Comparison of ENCODE assay signal across 15 cellular contexts in genomic region chr1:108070662-108071061, GRCh38.
A peak's percentile ranks its signal among the peaks of the same experiment; 100 is the strongest.
DNase-seq lines count a peak whose midpoint lies in the region; ATAC-seq, FAIRE-seq and TF ChIP-seq lines count a peak whose summit lies in the region.
"Had no signal": no experiment of that assay in that cellular context is flagged by ENCODE, and none has a peak within 500 bp of the region (broad histone marks: within the 10 kb centered on the region; RNA-seq: fewer than 3 reads in every experiment).

No MANE protein-coding gene starts in this region.

- peak overlapping the region; percentile 90 for H3K27ac Mint-ChIP-seq in dendritic cell treated with granulocyte-macrophage colony-stimulating factor and Interleukin-4, amounts not matched to agents 40 ng/mL and 50 ng/mL, for 4 days
- H3K27ac Mint-ChIP-seq: CD8-positive, alpha-beta T cell; HFFc6 had no signal

- no peaks in the 10 kb centered on the region for H3K79me2 ChIP-seq in HepG2 (ENCODE audit: insufficient read depth, low read length)

- H3K4me3 Mint-ChIP-seq in dendritic cell treated with granulocyte-macrophage colony-stimulating factor and Interleukin-4, amounts not matched to agents 40 ng/mL and 50 ng/mL, for 4 days, result no peak overlapping the region
- H3K4me3 Mint-ChIP-seq: CD8-positive, alpha-beta T cell; HFFc6 had no signal

- H3K4me3 ChIP-seq in liver (ENCODE audit: low read depth in 1 of 3, low read length in 3 of 3) (no peak overlapping the region), HepG2 (replicated peaks in 1 of 3; ENCODE audit: insufficient read depth in 1 of 3, low read depth in 2 of 3, low read length in 3 of 3) (no peak overlapping the region), spleen (no peak overlapping the region)
- H3K4me3 ChIP-seq: A549 had no signal

- TF ChIP-seq EP300 in HepG2 (IDR thresholded peaks at IDR 0.05; ENCODE audit: low read depth in 2 of 2, low read length in 2 of 2) (no peak), HepG2 (CRISPR knock-in tag; IDR thresholded peaks at IDR 0.05; ENCODE audit: borderline replicate concordance) (no peak)

- no peaks in the 10 kb centered on the region for H4K20me1 ChIP-seq in HepG2 (ENCODE audit: insufficient read depth, low read length)

- intact Hi-C loops in HepG2 (cut with micrococcal nuclease; ENCODE audit: unreplicated experiment), result no loop called here
- intact Hi-C loops in dendritic cell treated with granulocyte-macrophage colony-stimulating factor and Interleukin-4, amounts not matched to agents 40 ng/mL and 50 ng/mL, for 4 days (cut with micrococcal nuclease), result no loop called here
- intact Hi-C loops in posterior cingulate gyrus (cut with DNase I), result no loop called here
- intact Hi-C loops in spleen (cut with DNase I; ENCODE audit: low total_unique reads), result no loop called here

- no peaks in the 10 kb centered on the region for H3K9me3 ChIP-seq in liver (ENCODE audit: control insufficient read depth in 4 of 4, low read length in 3 of 4)
- no peaks in the 10 kb centered on the region for H3K9me3 ChIP-seq in HepG2 (ENCODE audit: low read length)
- no peaks in the 10 kb centered on the region for H3K9me3 ChIP-seq in spleen
- H3K9me3 ChIP-seq: A549, BE2C, Caco-2 had no signal

- H3K4me1 Mint-ChIP-seq in dendritic cell treated with granulocyte-macrophage colony-stimulating factor and Interleukin-4, amounts not matched to agents 40 ng/mL and 50 ng/mL, for 4 days (ENCODE audit: low read depth), result peaks cover 57% of the 10 kb centered on the region

- in situ Hi-C loops in HepG2 (cut with HindIII; ENCODE audit: extremely low pct_ligation_motif_present, low pct_unique_long_range_greater_than_20kb), result no loop called here

- no peak overlapping the region for H2AFZ ChIP-seq in HepG2 (ENCODE audit: low read length)

- FAIRE-seq in HepG2 (lab: Jason Lieb, UNC), result no peak
- FAIRE-seq: A549 had no signal

- no peak overlapping the region for H3K9ac ChIP-seq in liver (ENCODE audit: low read depth in 1 of 2, low read length in 2 of 2)
- H3K9ac ChIP-seq in HepG2 (ENCODE audit: insufficient read depth, low read depth, low read length), result no peak overlapping the region

- TF ChIP-seq POLR2A in HepG2 (IDR thresholded peaks at IDR 0.05; ENCODE audit: insufficient read depth in 1 of 2, low read depth in 2 of 2, low read length in 2 of 2) (no peak), spleen (IDR thresholded peaks at IDR 0.05) (no peak)

- H3K36me3 ChIP-seq in liver (ENCODE audit: control insufficient read depth in 4 of 4, insufficient read depth in 3 of 4, low read depth in 1 of 4, low read length in 3 of 4) (no peaks in the 10 kb centered on the region), HepG2 (replicated peaks in 1 of 2; ENCODE audit: control insufficient read depth in 1 of 2, insufficient read depth in 2 of 2, low read length in 2 of 2) (no peaks in the 10 kb centered on the region), spleen (no peaks in the 10 kb centered on the region)
- H3K36me3 ChIP-seq: BE2C had no signal

- H3K27me3 ChIP-seq in liver (ENCODE audit: control insufficient read depth in 4 of 4, insufficient read depth in 4 of 4, low read length in 3 of 4) (no peaks in the 10 kb centered on the region), HepG2 (ENCODE audit: control insufficient read depth in 1 of 2, insufficient read depth in 2 of 2, low read length in 2 of 2) (no peaks in the 10 kb centered on the region), spleen (replicated peaks in 1 of 7) (no peaks in the 10 kb centered on the region)
- H3K27me3 ChIP-seq: BE2C had no signal

- no peaks in the 10 kb centered on the region for H3K27me3 Mint-ChIP-seq in dendritic cell treated with granulocyte-macrophage colony-stimulating factor and Interleukin-4, amounts not matched to agents 40 ng/mL and 50 ng/mL, for 4 days

- no TSS peak for BruUV-seq in HepG2 (replicated peaks; lab: Mats Ljungman, UMichigan)

- no peak for DNase-seq in HepG2 (ENCODE audit: low spot score)
- peak; percentile 43 for DNase-seq in NCI-H1105 treated with DMSO at 0.1 percent for 48 hours (lab: John Stamatoyannopoulos, UW)
- DNase-seq in posterior cingulate gyrus, result no peak
- DNase-seq in stimulated activated naive CD8-positive, alpha-beta T cell treated with anti-CD3 and anti-CD28 coated beads, Interleukin-15, Interleukin-2, amounts not matched to agents 100 U/mL and 50 U/mL, for 24 hours, result no peak
- no peak for DNase-seq in spleen
- DNase-seq: BE2C; Caco-2; CD8-positive, alpha-beta T cell; HCEC 1CT; HFFc6 had no signal

- TF ChIP-seq RAD21 in liver (IDR thresholded peaks at IDR 0.05) (no peak), HepG2 (CRISPR knock-in tag; IDR thresholded peaks at IDR 0.05) (no peak)

- 80% methylated on average over 2 of the region's 2 CpGs for WGBS in liver
- WGBS in HepG2 (ENCODE audit: low lambda C conversion rate), result 46% methylated on average over 2 of the region's 2 CpGs
- WGBS in spleen, 5 donors, result 78 to 83% (median 79%) methylated on average over 2 of the region's 2 CpGs

- no peak for ATAC-seq in HepG2
- no peak for ATAC-seq in stimulated activated naive CD8-positive, alpha-beta T cell treated with anti-CD3 and anti-CD28 coated beads, Interleukin-15, Interleukin-2, amounts not matched to agents 100 U/mL and 50 U/mL, for 24 hours
- ATAC-seq: A549; CD8-positive, alpha-beta T cell had no signal

- H3K9me3 Mint-ChIP-seq in dendritic cell treated with granulocyte-macrophage colony-stimulating factor and Interleukin-4, amounts not matched to agents 40 ng/mL and 50 ng/mL, for 4 days, result no peaks in the 10 kb centered on the region
- H3K9me3 Mint-ChIP-seq: CD8-positive, alpha-beta T cell; HFFc6 had no signal

- POLR2A ChIA-PET in HepG2 (lab: Yijun Ruan, JAX), result no interaction called here

- CTCF ChIA-PET in HepG2 (lab: Yijun Ruan, JAX; ENCODE audit: low intra/inter-chr PET ratio, low total read pairs), result no interaction called here

- no peak for TF ChIP-seq CTCF in liver (IDR thresholded peaks at IDR 0.05; ENCODE audit: low read depth, low read length, missing input control)
- no peak for TF ChIP-seq CTCF in HepG2 (CRISPR knock-in tag; IDR thresholded peaks at IDR 0.05)
- TF ChIP-seq CTCF in spleen (IDR thresholded peaks at IDR 0.05 in 8 of 11, conservative IDR thresholded peaks at IDR 0.05 in 3 of 11), result no peak

- peaks cover 48% of the 10 kb centered on the region for H3K36me3 Mint-ChIP-seq in dendritic cell treated with granulocyte-macrophage colony-stimulating factor and Interleukin-4, amounts not matched to agents 40 ng/mL and 50 ng/mL, for 4 days (ENCODE audit: low read depth)
- H3K36me3 Mint-ChIP-seq: CD8-positive, alpha-beta T cell had no signal

- H3K27ac ChIP-seq in liver (ENCODE audit: low read depth in 1 of 2, low read length in 2 of 2), result no peak overlapping the region
- no peak overlapping the region for H3K27ac ChIP-seq in HepG2 (ENCODE audit: extremely low read length, insufficient read depth, low read length)
- no peak overlapping the region for H3K27ac ChIP-seq in spleen
- H3K27ac ChIP-seq: A549, C4-2B, HL-60 had no signal

- no peak overlapping the region for H3K4me2 ChIP-seq in HepG2 (ENCODE audit: low read depth, low read length)
- H3K4me2 ChIP-seq: A549 had no signal

- peaks cover 0 to 2% (median 0%) of the 10 kb centered on the region in 4 donors for H3K4me1 ChIP-seq in liver (ENCODE audit: control insufficient read depth in 4 of 4, insufficient read depth in 4 of 4, low read length in 3 of 4)
- H3K4me1 ChIP-seq in HepG2 (ENCODE audit: insufficient read depth, low read length), result no peaks in the 10 kb centered on the region
- peaks cover 0 to 34% (median 8%) of the 10 kb centered on the region in 6 donors for H3K4me1 ChIP-seq in spleen
- H3K4me1 ChIP-seq: A549, BE2C had no signal

TF ChIP-seq in liver, 16 proteins besides CTCF, POLR2A, EP300 and RAD21:
- peak; percentile 64 for TF ChIP-seq NR2F2 (IDR thresholded peaks at IDR 0.05)
- no peak for TF ChIP-seq TAF1 (conservative IDR thresholded peaks at IDR 0.05)

TF ChIP-seq in HepG2, 621 proteins besides CTCF, POLR2A, EP300 and RAD21 (continues in another document):
- TF ChIP-seq KAT7 (CRISPR knock-in tag; IDR thresholded peaks at IDR 0.05; ENCODE audit: borderline replicate concordance) (no peak), CEBPB (IDR thresholded peaks at IDR 0.05; ENCODE audit: borderline replicate concordance, low read depth, low read length) (no peak), STAT5B (CRISPR knock-in tag; IDR thresholded peaks at IDR 0.05) (no peak), ZNF891 (CRISPR knock-in tag; IDR thresholded peaks at IDR 0.05) (no peak), ISL2 (CRISPR knock-in tag; IDR thresholded peaks at IDR 0.05) (no peak), RBAK (CRISPR knock-in tag; IDR thresholded peaks at IDR 0.05) (no peak), ZNF329 (CRISPR knock-in tag; IDR thresholded peaks at IDR 0.05; ENCODE audit: low read depth) (no peak), ZNF777 (CRISPR knock-in tag; IDR thresholded peaks at IDR 0.05) (no peak), ZNF30 (CRISPR knock-in tag; IDR thresholded peaks at IDR 0.05) (no peak), ELF1 (CRISPR knock-in tag; IDR thresholded peaks at IDR 0.05) (no peak)
- TF ChIP-seq, protein P1, sequence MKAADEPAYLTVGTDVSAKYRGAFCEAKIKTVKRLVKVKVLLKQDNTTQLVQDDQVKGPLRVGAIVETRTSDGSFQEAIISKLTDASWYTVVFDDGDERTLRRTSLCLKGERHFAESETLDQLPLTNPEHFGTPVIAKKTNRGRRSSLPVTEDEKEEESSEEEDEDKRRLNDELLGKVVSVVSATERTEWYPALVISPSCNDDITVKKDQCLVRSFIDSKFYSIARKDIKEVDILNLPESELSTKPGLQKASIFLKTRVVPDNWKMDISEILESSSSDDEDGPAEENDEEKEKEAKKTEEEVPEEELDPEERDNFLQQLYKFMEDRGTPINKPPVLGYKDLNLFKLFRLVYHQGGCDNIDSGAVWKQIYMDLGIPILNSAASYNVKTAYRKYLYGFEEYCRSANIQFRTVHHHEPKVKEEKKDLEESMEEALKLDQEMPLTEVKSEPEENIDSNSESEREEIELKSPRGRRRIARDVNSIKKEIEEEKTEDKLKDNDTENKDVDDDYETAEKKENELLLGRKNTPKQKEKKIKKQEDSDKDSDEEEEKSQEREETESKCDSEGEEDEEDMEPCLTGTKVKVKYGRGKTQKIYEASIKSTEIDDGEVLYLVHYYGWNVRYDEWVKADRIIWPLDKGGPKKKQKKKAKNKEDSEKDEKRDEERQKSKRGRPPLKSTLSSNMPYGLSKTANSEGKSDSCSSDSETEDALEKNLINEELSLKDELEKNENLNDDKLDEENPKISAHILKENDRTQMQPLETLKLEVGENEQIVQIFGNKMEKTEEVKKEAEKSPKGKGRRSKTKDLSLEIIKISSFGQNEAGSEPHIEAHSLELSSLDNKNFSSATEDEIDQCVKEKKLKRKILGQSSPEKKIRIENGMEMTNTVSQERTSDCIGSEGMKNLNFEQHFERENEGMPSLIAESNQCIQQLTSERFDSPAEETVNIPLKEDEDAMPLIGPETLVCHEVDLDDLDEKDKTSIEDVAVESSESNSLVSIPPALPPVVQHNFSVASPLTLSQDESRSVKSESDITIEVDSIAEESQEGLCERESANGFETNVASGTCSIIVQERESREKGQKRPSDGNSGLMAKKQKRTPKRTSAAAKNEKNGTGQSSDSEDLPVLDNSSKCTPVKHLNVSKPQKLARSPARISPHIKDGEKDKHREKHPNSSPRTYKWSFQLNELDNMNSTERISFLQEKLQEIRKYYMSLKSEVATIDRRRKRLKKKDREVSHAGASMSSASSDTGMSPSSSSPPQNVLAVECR (CRISPR knock-in tag; IDR thresholded peaks at IDR 0.05; ENCODE audit: borderline replicate concordance), result no peak
